In genomic region chr9:92482336-92482735, GRCh38 we compare ENCODE assay signal across 14 cellular contexts. TPM values are rescaled to one million over a fixed set of nuclear protein-coding genes. Genes with fewer than 3 reads are reported as not detected.
DNase-seq lines count a peak whose midpoint lies in the region; ATAC-seq and TF ChIP-seq lines count a peak whose summit lies in the region.
"Had no signal": no experiment of that assay in that cellular context is flagged by ENCODE, and none has a peak within 500 bp of the region (broad histone marks: within the 10 kb centered on the region; RNA-seq: fewer than 3 reads in every experiment).

ASPN (minus strand) TSS chr9:92482506.

- no peaks in the 10 kb centered on the region for H3K9me3 Mint-ChIP-seq in natural killer cell treated with Interleukin-12 subunit alpha and Interleukin-12 subunit beta and Interleukin-15 and Interleukin-18, amount 100 ng/mL, for 72 hours
- no peaks in the 10 kb centered on the region for H3K9me3 Mint-ChIP-seq in natural killer cell
- no peaks in the 10 kb centered on the region for H3K9me3 Mint-ChIP-seq in osteocyte (ENCODE audit: unreplicated experiment)
- H3K9me3 Mint-ChIP-seq in nephron progenitor cell: no peaks in the 10 kb centered on the region
- H3K9me3 Mint-ChIP-seq: stimulated activated naive B cell treated with anti-CD40 and anti-IgM and Interleukin-4, amounts not matched to agents 10 μg/mL and 1 μg/mL and 100 μg/mL, for 72 hours had no signal

- no peak for ATAC-seq in natural killer cell treated with Interleukin-12 subunit alpha and Interleukin-12 subunit beta and Interleukin-15 and Interleukin-18, amount 100 ng/mL, for 72 hours
- ATAC-seq in natural killer cell: no peak
- ATAC-seq: stimulated activated naive B cell treated with anti-CD40 and anti-IgM and Interleukin-4, amounts not matched to agents 10 μg/mL and 1 μg/mL and 100 μg/mL, for 72 hours had no signal

- TF ChIP-seq CTCF in natural killer cell (IDR thresholded peaks at IDR 0.05) (no peak), osteocyte (IDR thresholded peaks at IDR 0.05) (no peak), nephron progenitor cell (IDR thresholded peaks at IDR 0.05) (no peak)

- peaks cover 4 to 7% of the 10 kb centered on the region in 2 donors for H3K4me1 Mint-ChIP-seq in natural killer cell treated with Interleukin-12 subunit alpha and Interleukin-12 subunit beta and Interleukin-15 and Interleukin-18, amount 100 ng/mL, for 72 hours (ENCODE audit: low read depth in 2 of 2)
- H3K4me1 Mint-ChIP-seq in natural killer cell: no peaks in the 10 kb centered on the region
- H3K4me1 Mint-ChIP-seq in osteocyte (ENCODE audit: unreplicated experiment): peaks cover 71% of the 10 kb centered on the region
- peaks cover 6% of the 10 kb centered on the region for H3K4me1 Mint-ChIP-seq in nephron progenitor cell

- H3K27ac Mint-ChIP-seq in natural killer cell treated with Interleukin-12 subunit alpha and Interleukin-12 subunit beta and Interleukin-15 and Interleukin-18, amount 100 ng/mL, for 72 hours: peak within 1 kb of the TSS in 1 of 2 donors; percentile 43
- no peak within 1 kb of the TSS for H3K27ac Mint-ChIP-seq in natural killer cell
- H3K27ac Mint-ChIP-seq in osteocyte (ENCODE audit: unreplicated experiment): peak within 1 kb of the TSS; percentile 93
- H3K27ac Mint-ChIP-seq in nephron progenitor cell: no peak within 1 kb of the TSS

- H3K36me3 Mint-ChIP-seq in natural killer cell treated with Interleukin-12 subunit alpha and Interleukin-12 subunit beta and Interleukin-15 and Interleukin-18, amount 100 ng/mL, for 72 hours: no peaks in the 10 kb centered on the region
- H3K36me3 Mint-ChIP-seq in natural killer cell (no peaks in the 10 kb centered on the region), osteocyte (ENCODE audit: unreplicated experiment) (peaks cover 3% of the 10 kb centered on the region), nephron progenitor cell (ENCODE audit: low read depth) (no peaks in the 10 kb centered on the region)

- no peak for DNase-seq in natural killer cell treated with Interleukin-12 subunit alpha and Interleukin-12 subunit beta and Interleukin-15 and Interleukin-18, amount 100 ng/mL, for 72 hours (ENCODE audit: low spot score)
- DNase-seq in natural killer cell: no peak
- DNase-seq in fibroblast of peridontal ligament (ENCODE audit: extremely low read depth): peak; percentile 97
- DNase-seq in osteocyte (ENCODE audit: extremely low spot score, unreplicated experiment): no peak
- DNase-seq in effector CD4-positive, alpha-beta T cell: no peak
- DNase-seq in nephron progenitor cell: no peak
- no peak for DNase-seq in middle frontal gyrus (ENCODE audit: extremely low spot score, low spot score)
- DNase-seq in activated T-cell treated with anti-CD3 and anti-CD28 coated beads, Interleukin-2, amount 50 U/mL, for 48 hours: no peak
- DNase-seq: KG1; NCI-H2171; stimulated activated CD4-positive, alpha-beta T cell treated with anti-CD3 and anti-CD28 coated beads, Interleukin-12 subunit alpha, Interleukin-12 subunit beta, amount 100 ng/mL, for 4 hours; stimulated activated naive B cell treated with anti-CD40 and anti-IgM and Interleukin-4, amounts not matched to agents 10 μg/mL and 1 μg/mL and 100 μg/mL, for 72 hours had no signal

- peak within 1 kb of the TSS; percentile 13 for H3K4me3 Mint-ChIP-seq in natural killer cell treated with Interleukin-12 subunit alpha and Interleukin-12 subunit beta and Interleukin-15 and Interleukin-18, amount 100 ng/mL, for 72 hours
- H3K4me3 Mint-ChIP-seq in natural killer cell: no peak within 1 kb of the TSS
- peak within 1 kb of the TSS; percentile 78 for H3K4me3 Mint-ChIP-seq in osteocyte (ENCODE audit: unreplicated experiment)
- H3K4me3 Mint-ChIP-seq in nephron progenitor cell: no peak within 1 kb of the TSS
- H3K4me3 Mint-ChIP-seq: stimulated activated naive B cell treated with anti-CD40 and anti-IgM and Interleukin-4, amounts not matched to agents 10 μg/mL and 1 μg/mL and 100 μg/mL, for 72 hours had no signal

- H3K27me3 Mint-ChIP-seq in natural killer cell treated with Interleukin-12 subunit alpha and Interleukin-12 subunit beta and Interleukin-15 and Interleukin-18, amount 100 ng/mL, for 72 hours: no peaks in the 10 kb centered on the region
- H3K27me3 Mint-ChIP-seq in natural killer cell (ENCODE audit: low read depth in 2 of 2) (no peaks in the 10 kb centered on the region), osteocyte (ENCODE audit: unreplicated experiment) (no peaks in the 10 kb centered on the region), nephron progenitor cell (ENCODE audit: low read depth, poor library complexity) (no peaks in the 10 kb centered on the region)
- H3K27me3 Mint-ChIP-seq: stimulated activated naive B cell treated with anti-CD40 and anti-IgM and Interleukin-4, amounts not matched to agents 10 μg/mL and 1 μg/mL and 100 μg/mL, for 72 hours had no signal

- intact Hi-C loops in natural killer cell (cut with micrococcal nuclease): no loop called here

RNA-seq across cellular contexts. Expression of gene ASPN, which starts in this region (rescaled TPM):
- not detected for total RNA-seq in natural killer cell treated with Interleukin-12 subunit alpha and Interleukin-12 subunit beta and Interleukin-15 and Interleukin-18, amount 100 ng/mL, for 72 hours
- not detected for total RNA-seq in natural killer cell
- 116 and 129 TPM in 2 replicates for total RNA-seq in osteocyte
- total RNA-seq: G401, lung microvascular endothelial cell had no signal

Comparison
In these comparisons a context has a peak if more than half of its experiments do, and no peak if none do; other contexts are left out.
1. RNA of gene ASPN (total RNA-seq): 116 to 129 TPM in osteocyte; not detected in natural killer cell treated with Interleukin-12 subunit alpha and Interleukin-12 subunit beta and Interleukin-15 and Interleukin-18, amount 100 ng/mL, for 72 hours and not detected in natural killer cell; every median in the first group is over 100 times any median in the second.
2. H3K4me3 Mint-ChIP-seq: peak in natural killer cell treated with Interleukin-12 subunit alpha and Interleukin-12 subunit beta and Interleukin-15 and Interleukin-18, amount 100 ng/mL, for 72 hours (single experiment) and osteocyte (single experiment); none in natural killer cell (single experiment) and nephron progenitor cell (single experiment).